Comparison of ENCODE assay signal across 11 cellular contexts in the genomic region with DNA sequence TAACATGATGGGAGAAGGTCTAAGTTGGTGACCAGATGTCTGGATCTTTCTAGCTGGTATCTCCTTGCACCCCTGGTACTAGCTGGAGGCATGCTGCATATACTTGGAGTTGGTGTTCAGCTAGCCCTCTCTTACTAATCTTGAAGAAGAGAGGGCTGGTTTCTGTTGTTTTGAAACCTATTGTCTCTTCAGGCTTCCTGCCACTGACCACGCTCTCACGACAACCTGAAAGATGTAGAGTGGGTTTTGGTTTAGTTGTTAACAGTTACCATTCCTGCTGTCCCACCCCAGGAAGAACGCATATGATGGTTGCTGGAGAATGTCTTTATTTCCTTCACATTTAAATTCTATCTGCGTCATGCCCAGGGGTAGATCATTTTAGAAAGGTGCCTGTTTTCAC. TPM values are rescaled to one million over a fixed set of nuclear protein-coding genes. Genes with fewer than 3 reads are reported as not detected.
DNase-seq lines count a peak whose midpoint lies in the region; ATAC-seq and TF ChIP-seq lines count a peak whose summit lies in the region.
"Had no signal": no experiment of that assay in that cellular context is flagged by ENCODE, and none has a peak within 500 bp of the region (broad histone marks: within the 10 kb centered on the region; RNA-seq: fewer than 3 reads in every experiment).

No MANE protein-coding gene starts in this region.

- H3K4me3 Mint-ChIP-seq in CD4-positive, alpha-beta memory T cell: peak overlapping the region; percentile 92 to 99 (median 96)
- peak overlapping the region; percentile 94 for H3K4me3 Mint-ChIP-seq in activated naive CD8-positive, alpha-beta T cell treated with anti-CD3 and anti-CD28 coated beads, Interleukin-2, amount 10 ng/mL, durations not matched to agents 7 days and 5 days
- H3K4me3 Mint-ChIP-seq in neural crest cell (peak overlapping the region; percentile 91), nephron progenitor cell (no peak overlapping the region)

- TF ChIP-seq CTCF in neural crest cell (conservative IDR thresholded peaks at IDR 0.05) (no peak), nephron progenitor cell (IDR thresholded peaks at IDR 0.05) (no peak)

- H3K27me3 ChIP-seq in CD4-positive, alpha-beta memory T cell (ENCODE audit: insufficient read depth, low read length): no peaks in the 10 kb centered on the region
- peaks cover 2 to 13% (median 3%) of the 10 kb centered on the region in 3 experiments for H3K27me3 ChIP-seq in neuronal stem cell (ENCODE audit: control insufficient read depth in 3 of 3, insufficient read depth in 3 of 3, low read depth in 1 of 3, low read length in 3 of 3)

- POLR2A ChIA-PET in CD4-positive, alpha-beta memory T cell (lab: Charles Lee; ENCODE audit: partially characterized antibody): interaction anchor here (1.1 to 10.7 kb wide), 10 partner anchors 12 to 200 kb away, joined by 3 to 151 read pairs (median 10); partner anchors contain the start of gene MTFR1L
- POLR2A ChIA-PET in activated naive CD8-positive, alpha-beta T cell treated with anti-CD3 and anti-CD28 coated beads, Interleukin-2, amount 10 ng/mL, durations not matched to agents 7 days and 5 days (lab: Charles Lee): interaction anchor here (0.8 to 2.2 kb wide), 5 partner anchors 12 to 154 kb away, joined by 3 to 8 read pairs (median 3); partner anchors contain the start of gene LDLRAP1

- H4K8ac ChIP-seq in neuronal stem cell (ENCODE audit: low read depth, low read length): no peak overlapping the region

- no peak overlapping the region for H3K18ac ChIP-seq in neuronal stem cell (ENCODE audit: low read length)

- H3K4me3 ChIP-seq in CD4-positive, alpha-beta memory T cell (ENCODE audit: low read length in 2 of 2): peak overlapping the region; percentile 12 to 53
- H3K4me3 ChIP-seq in neuronal stem cell (ENCODE audit: low read length in 2 of 2): no peak overlapping the region

- no peak overlapping the region for H3K4me2 ChIP-seq in neuronal stem cell (ENCODE audit: insufficient read depth, low read length, poor library complexity, severe bottlenecking)

- ATAC-seq in GM19395 (IDR thresholded peaks at IDR 0.05; ENCODE audit: unreplicated experiment) (peak; percentile 46), HG02852 (IDR thresholded peaks at IDR 0.05; ENCODE audit: unreplicated experiment) (no peak)
- ATAC-seq in activated naive CD8-positive, alpha-beta T cell treated with anti-CD3 and anti-CD28 coated beads, Interleukin-2, amount 10 ng/mL, durations not matched to agents 7 days and 5 days (ENCODE audit: low read depth): no peak

- H2BK5ac ChIP-seq in neuronal stem cell (ENCODE audit: low read length): no peak overlapping the region

- no peak overlapping the region for H3K23ac ChIP-seq in neuronal stem cell (ENCODE audit: low read depth, low read length, poor library complexity)

- H3K4ac ChIP-seq in neuronal stem cell (ENCODE audit: low read length): no peak overlapping the region

- no peaks in the 10 kb centered on the region for H3K36me3 ChIP-seq in CD4-positive, alpha-beta memory T cell (ENCODE audit: insufficient read depth, low read length)
- no peaks in the 10 kb centered on the region for H3K36me3 ChIP-seq in neuronal stem cell (replicated peaks in 1 of 2; ENCODE audit: control insufficient read depth in 2 of 2, insufficient read depth in 2 of 2, low read length in 2 of 2)

- H3K4me1 Mint-ChIP-seq in CD4-positive, alpha-beta memory T cell: peaks cover 70 to 79% (median 77%) of the 10 kb centered on the region in 4 donors
- peaks cover 73% of the 10 kb centered on the region for H3K4me1 Mint-ChIP-seq in activated naive CD8-positive, alpha-beta T cell treated with anti-CD3 and anti-CD28 coated beads, Interleukin-2, amount 10 ng/mL, durations not matched to agents 7 days and 5 days
- H3K4me1 Mint-ChIP-seq in neural crest cell: peaks cover 44% of the 10 kb centered on the region
- peaks cover 34% of the 10 kb centered on the region for H3K4me1 Mint-ChIP-seq in nephron progenitor cell

- H3K27me3 Mint-ChIP-seq in CD4-positive, alpha-beta memory T cell: no peaks in the 10 kb centered on the region
- no peaks in the 10 kb centered on the region for H3K27me3 Mint-ChIP-seq in activated naive CD8-positive, alpha-beta T cell treated with anti-CD3 and anti-CD28 coated beads, Interleukin-2, amount 10 ng/mL, durations not matched to agents 7 days and 5 days
- H3K27me3 Mint-ChIP-seq in neural crest cell (ENCODE audit: low read depth): peaks cover 18% of the 10 kb centered on the region
- H3K27me3 Mint-ChIP-seq in nephron progenitor cell (ENCODE audit: low read depth, poor library complexity): peaks cover 78% of the 10 kb centered on the region

- H3K79me1 ChIP-seq in neuronal stem cell (ENCODE audit: low read depth, low read length): no peaks in the 10 kb centered on the region

- no CpG with 5 or more reads among the region's 4 CpGs for WGBS in neuronal stem cell (ENCODE audit: extremely low coverage in 2 of 2, insufficient read length in 2 of 2, insufficient replicate concordance in 1 of 2), 2 donors

- CTCF ChIA-PET in CD4-positive, alpha-beta memory T cell (lab: Charles Lee; ENCODE audit: partially characterized antibody): interaction anchor here (1.2 to 8.0 kb wide), 14 partner anchors 8 to 189 kb away, joined by 3 to 63 read pairs (median 13); partner anchors contain the start of genes LDLRAP1 and SELENON

- no peak overlapping the region for H2AFZ ChIP-seq in neuronal stem cell (ENCODE audit: low read length)

- peak overlapping the region; percentile 61 for H3K27ac ChIP-seq in CD4-positive, alpha-beta memory T cell (ENCODE audit: low read depth, low read length)
- no peak overlapping the region for H3K27ac ChIP-seq in neuronal stem cell (replicated peaks; ENCODE audit: low read length)

- intact Hi-C loops in CD4-positive, alpha-beta memory T cell (cut with micrococcal nuclease): no loop called here

- H3K4me1 ChIP-seq in CD4-positive, alpha-beta memory T cell (ENCODE audit: insufficient read depth, low read length): peaks cover 83% of the 10 kb centered on the region
- H3K4me1 ChIP-seq in neuronal stem cell (ENCODE audit: control insufficient read depth in 2 of 2, insufficient read depth in 1 of 2, low read depth in 1 of 2, low read length in 2 of 2): peaks cover 15 to 27% of the 10 kb centered on the region in 2 donors

- H3K9me3 ChIP-seq in CD4-positive, alpha-beta memory T cell (ENCODE audit: control insufficient read depth in 1 of 2, low read length in 2 of 2): no peaks in the 10 kb centered on the region
- H3K9me3 ChIP-seq in neuronal stem cell (replicated peaks in 1 of 2; ENCODE audit: control insufficient read depth in 2 of 2, insufficient read depth in 1 of 2, low read depth in 1 of 2, low read length in 2 of 2): no peaks in the 10 kb centered on the region

- peak in 2 of 5 donors; percentile 17 to 22 for DNase-seq in CD4-positive, alpha-beta memory T cell
- no peak for DNase-seq in activated naive CD8-positive, alpha-beta T cell treated with anti-CD3 and anti-CD28 coated beads, Interleukin-2, amount 10 ng/mL, durations not matched to agents 7 days and 5 days
- DNase-seq in neural crest cell (ENCODE audit: low read depth, low spot score): no peak
- no peak for DNase-seq in neuronal stem cell (ENCODE audit: low spot score)
- no peak for DNase-seq in nephron progenitor cell
- no peak for DNase-seq in mucosa of gallbladder (ENCODE audit: low spot score)
- DNase-seq: KG1, NCI-H2081 treated with DMSO at 0.1 percent for 48 hours had no signal

- H2AK5ac ChIP-seq in neuronal stem cell (ENCODE audit: low read depth, low read length): no peak overlapping the region

- no peak overlapping the region for H3K9ac ChIP-seq in neuronal stem cell (ENCODE audit: low read depth, low read length, poor library complexity)

- H2BK15ac ChIP-seq in neuronal stem cell (ENCODE audit: low read length): no peak overlapping the region

- no peak overlapping the region for H4K91ac ChIP-seq in neuronal stem cell (ENCODE audit: low read depth, low read length, poor library complexity)

- no peaks in the 10 kb centered on the region for H3K9me3 Mint-ChIP-seq in CD4-positive, alpha-beta memory T cell
- H3K9me3 Mint-ChIP-seq in activated naive CD8-positive, alpha-beta T cell treated with anti-CD3 and anti-CD28 coated beads, Interleukin-2, amount 10 ng/mL, durations not matched to agents 7 days and 5 days: no peaks in the 10 kb centered on the region
- H3K9me3 Mint-ChIP-seq in neural crest cell: no peaks in the 10 kb centered on the region
- H3K9me3 Mint-ChIP-seq in nephron progenitor cell: no peaks in the 10 kb centered on the region
- H3K9me3 Mint-ChIP-seq: CD14-positive monocyte had no signal

- no peak overlapping the region for H2BK120ac ChIP-seq in neuronal stem cell (ENCODE audit: low read depth, low read length)

- peak overlapping the region; percentile 53 to 96 (median 89) for H3K27ac Mint-ChIP-seq in CD4-positive, alpha-beta memory T cell
- H3K27ac Mint-ChIP-seq in activated naive CD8-positive, alpha-beta T cell treated with anti-CD3 and anti-CD28 coated beads, Interleukin-2, amount 10 ng/mL, durations not matched to agents 7 days and 5 days: peak overlapping the region; percentile 95
- peak overlapping the region; percentile 3 for H3K27ac Mint-ChIP-seq in neural crest cell (ENCODE audit: unreplicated experiment)
- H3K27ac Mint-ChIP-seq in nephron progenitor cell: no peak overlapping the region

- no peak overlapping the region for H3K14ac ChIP-seq in neuronal stem cell (ENCODE audit: low read length)

- no peak overlapping the region for H2BK12ac ChIP-seq in neuronal stem cell (ENCODE audit: low read length)

- H3K36me3 Mint-ChIP-seq in CD4-positive, alpha-beta memory T cell: peaks cover 0 to 7% of the 10 kb centered on the region in 2 donors
- peaks cover 14% of the 10 kb centered on the region for H3K36me3 Mint-ChIP-seq in activated naive CD8-positive, alpha-beta T cell treated with anti-CD3 and anti-CD28 coated beads, Interleukin-2, amount 10 ng/mL, durations not matched to agents 7 days and 5 days
- H3K36me3 Mint-ChIP-seq in neural crest cell (ENCODE audit: low read depth) (peaks cover 1% of the 10 kb centered on the region), nephron progenitor cell (ENCODE audit: low read depth) (no peaks in the 10 kb centered on the region)

RNA-seq across cellular contexts. Expression of gene MAN1C1, which starts 3.6 kb away (rescaled TPM):
- 10 to 100 TPM; 42.6 to 45.1 TPM for total RNA-seq in CD4-positive, alpha-beta memory T cell
- 10 to 100 TPM in 1 of 2 donors, 1 to 10 TPM in 1; 3.6 to 10.4 TPM for polyA plus RNA-seq in CD4-positive, alpha-beta memory T cell
- total RNA-seq in activated naive CD8-positive, alpha-beta T cell treated with anti-CD3 and anti-CD28 coated beads, Interleukin-2, amount 10 ng/mL, durations not matched to agents 7 days and 5 days: 10 to 100 TPM; 20.5 to 20.9 TPM
- total RNA-seq in neural crest cell: 19.8 and 22.6 TPM in 2 replicates
- 7.3 TPM for polyA plus RNA-seq in neuronal stem cell (2013, experiment 1 of 2)
- 7.1 TPM for polyA plus RNA-seq in neuronal stem cell (2013, experiment 2 of 2)
- 18.4 TPM for total RNA-seq in mucosa of gallbladder

Comparison
In these comparisons a context has a peak if more than half of its experiments do, and no peak if none do; other contexts are left out.
1. H3K4me3 ChIP-seq: peak in CD4-positive, alpha-beta memory T cell (2 of 2); none in neuronal stem cell (0 of 2).